8 cellular contexts compared by ENCODE assay signal in genomic region chr11:59680287-59681154, GRCh38. TPM values are rescaled to one million over a fixed set of nuclear protein-coding genes. Genes with fewer than 3 reads are reported as not detected.
DNase-seq lines count a peak whose midpoint lies in the region; ATAC-seq, FAIRE-seq and TF ChIP-seq lines count a peak whose summit lies in the region.

No MANE protein-coding gene starts in this region.

- no peaks in the 10 kb centered on the region for H3K9me3 Mint-ChIP-seq in activated T-helper 17 cell treated with anti-CD3 and anti-CD28 coated beads, Interleukin-2, amount 50 U/mL, for 72 hours

- no peaks in the 10 kb centered on the region for H3K27me3 ChIP-seq in gastroesophageal sphincter
- H3K27me3 ChIP-seq in prostate gland (replicated peaks; ENCODE audit: insufficient read depth): no peaks in the 10 kb centered on the region

- TF ChIP-seq POLR2A in gastroesophageal sphincter (IDR thresholded peaks at IDR 0.05) (no peak), prostate gland (IDR thresholded peaks at IDR 0.05) (no peak)

- 25% methylated on average over 1 of the region's 1 CpG; no CpG with 5 or more reads in 1 of the 2 donors for WGBS in gastroesophageal sphincter (ENCODE audit: low coverage in 1 of 2), 2 donors
- WGBS in prostate gland: 64% methylated on average over 1 of the region's 1 CpG

- no peak overlapping the region for H3K27ac Mint-ChIP-seq in activated T-helper 17 cell treated with anti-CD3 and anti-CD28 coated beads, Interleukin-2, amount 50 U/mL, for 72 hours

- FAIRE-seq in RCC 7860 (lab: Jason Lieb, UNC): no peak

- H3K27ac ChIP-seq in gastroesophageal sphincter (no peak overlapping the region), prostate gland (no peak overlapping the region)

- peaks cover 5% of the 10 kb centered on the region for H3K4me1 Mint-ChIP-seq in activated T-helper 17 cell treated with anti-CD3 and anti-CD28 coated beads, Interleukin-2, amount 50 U/mL, for 72 hours

- intact Hi-C loops in prostate gland (cut with DNase I): no loop called here

- H3K4me1 ChIP-seq in gastroesophageal sphincter (no peaks in the 10 kb centered on the region), prostate gland (replicated peaks) (no peaks in the 10 kb centered on the region)

- ATAC-seq in GM21528 (IDR thresholded peaks at IDR 0.05; ENCODE audit: low FRiP score, unreplicated experiment) (peak; percentile 71), gastroesophageal sphincter (peak; percentile 85)
- peak; percentile 75 for ATAC-seq in activated T-helper 17 cell treated with anti-CD3 and anti-CD28 coated beads, Interleukin-2, amount 50 U/mL, for 72 hours (replicated peaks)

- H3K36me3 ChIP-seq in gastroesophageal sphincter: no peaks in the 10 kb centered on the region
- H3K36me3 ChIP-seq in prostate gland: no peaks in the 10 kb centered on the region

- DNase-seq in EL (peak; percentile 76), HuH-7 (ENCODE audit: low spot score) (peak; percentile 67), RCC 7860 (ENCODE audit: low spot score) (peak; percentile 40), prostate gland (ENCODE audit: low spot score) (peak; percentile 67), NCI-H2227 (lab: John Stamatoyannopoulos, UW; ENCODE audit: unreplicated experiment) (no peak)

- peaks cover 17% of the 10 kb centered on the region for H3K27me3 Mint-ChIP-seq in activated T-helper 17 cell treated with anti-CD3 and anti-CD28 coated beads, Interleukin-2, amount 50 U/mL, for 72 hours

- peak; percentile 18 to 72 (median 62) for TF ChIP-seq CTCF in gastroesophageal sphincter (IDR thresholded peaks at IDR 0.05)
- TF ChIP-seq CTCF in prostate gland (IDR thresholded peaks at IDR 0.05): peak in 3 of 4 experiments; percentile 38 to 73 (median 72)

- H3K9me3 ChIP-seq in gastroesophageal sphincter (peaks cover 0 to 6% (median 0%) of the 10 kb centered on the region in 3 donors), prostate gland (no peaks in the 10 kb centered on the region)

- no peak overlapping the region for H3K4me3 ChIP-seq in gastroesophageal sphincter
- no peak overlapping the region for H3K4me3 ChIP-seq in prostate gland

- no peak overlapping the region for H3K4me3 Mint-ChIP-seq in activated T-helper 17 cell treated with anti-CD3 and anti-CD28 coated beads, Interleukin-2, amount 50 U/mL, for 72 hours

- no peaks in the 10 kb centered on the region for H3K36me3 Mint-ChIP-seq in activated T-helper 17 cell treated with anti-CD3 and anti-CD28 coated beads, Interleukin-2, amount 50 U/mL, for 72 hours (ENCODE audit: low read depth)

- TF ChIP-seq EP300 in gastroesophageal sphincter (IDR thresholded peaks at IDR 0.05): no peak

RNA-seq across cellular contexts. Expression of gene PATL1, which starts 11.7 kb away (rescaled TPM):
- 10 to 100 TPM; 57.6 to 81.1 TPM for total RNA-seq in activated T-helper 17 cell treated with anti-CD3 and anti-CD28 coated beads, Interleukin-2, amount 50 U/mL, for 72 hours
- total RNA-seq in gastroesophageal sphincter: 10 to 100 TPM; 13.9 to 16.3 (median 15.5) TPM
- total RNA-seq in prostate gland: 10 to 100 TPM; 10.3 to 26.2 TPM

RNA-seq across cellular contexts. Expression of gene OR10V1, which starts 33.1 kb away (rescaled TPM):
- not detected for total RNA-seq in activated T-helper 17 cell treated with anti-CD3 and anti-CD28 coated beads, Interleukin-2, amount 50 U/mL, for 72 hours
- total RNA-seq in gastroesophageal sphincter (not detected), prostate gland (not detected)
